ENCODE assay signal across 18 cellular contexts in genomic region chr6:155528335-155528734, GRCh38.
DNase-seq lines count a peak whose midpoint lies in the region; ATAC-seq and TF ChIP-seq lines count a peak whose summit lies in the region.
"Had no signal": no experiment of that assay in that cellular context is flagged by ENCODE, and none has a peak within 500 bp of the region (broad histone marks: within the 10 kb centered on the region; RNA-seq: fewer than 3 reads in every experiment).

No MANE protein-coding gene starts in this region.

- no peaks in the 10 kb centered on the region for H3F3A ChIP-seq in PC-3 (ENCODE audit: low read length, unreplicated experiment)

- no peak overlapping the region for H3K4me3 ChIP-seq in BLaER1 treated with 17β-estradiol and CSF1 and Interleukin-3, amounts not matched to agents 10 nM and 100 nM
- H3K4me3 ChIP-seq in PC-3 (ENCODE audit: low read length), result no peak overlapping the region
- H3K4me3 ChIP-seq: K562, vagina had no signal

- H4K20me1 ChIP-seq in BLaER1 treated with 17β-estradiol and CSF1 and Interleukin-3, amounts not matched to agents 10 nM and 100 nM, result no peaks in the 10 kb centered on the region
- H4K20me1 ChIP-seq in PC-3 (ENCODE audit: low read length), result no peaks in the 10 kb centered on the region

- CTCF ChIA-PET in PC-3 (lab: Charles Lee), result no interaction called here

- no TSS peak for BruUV-seq in PC-3 (replicated peaks; lab: Mats Ljungman, UMichigan)

- peak overlapping the region; percentile 38 to 74 (median 66); a peak in 20 of 22 replicates for H3K4me2 ChIP-seq in BLaER1 treated with 17β-estradiol and CSF1 and Interleukin-3, amounts not matched to agents 10 nM and 100 nM
- no peak overlapping the region for H3K4me2 ChIP-seq in PC-3 (ENCODE audit: low read length)

- H3K4me1 ChIP-seq in BLaER1 treated with 17β-estradiol and CSF1 and Interleukin-3, amounts not matched to agents 10 nM and 100 nM, result peaks cover 18 to 77% (median 31%) of the 10 kb centered on the region in 10 experiments
- peaks cover 32% of the 10 kb centered on the region for H3K4me1 ChIP-seq in PC-3 (ENCODE audit: insufficient read depth, low read length)
- H3K4me1 ChIP-seq: vagina had no signal

- peak overlapping the region; percentile 84 to 97 (median 91) for H3K27ac ChIP-seq in BLaER1 treated with 17β-estradiol and CSF1 and Interleukin-3, amounts not matched to agents 10 nM and 100 nM
- H3K27ac ChIP-seq in PC-3 (ENCODE audit: low read length) (peak overlapping the region; percentile 75), epithelial cell of prostate (peak overlapping the region; percentile 75)
- H3K27ac ChIP-seq: vagina had no signal

- DNase-seq in PC-3, result no peak
- DNase-seq in epithelial cell of prostate (ENCODE audit: low read depth, low spot score), result no peak
- no peak for DNase-seq in osteocyte (ENCODE audit: extremely low spot score, unreplicated experiment)
- no peak for DNase-seq in natural killer cell treated with Interleukin-12 subunit alpha and Interleukin-12 subunit beta and Interleukin-15 and Interleukin-18, amount 100 ng/mL, for 72 hours (ENCODE audit: low spot score)
- DNase-seq in NCI-H2171 treated with DMSO at 0.1 percent for 48 hours (lab: John Stamatoyannopoulos, UW), result no peak
- no peak for DNase-seq in putamen (ENCODE audit: low spot score)
- DNase-seq: activated CD4-positive, alpha-beta T cell treated with anti-CD3 and anti-CD28 coated beads for 36 hours; amygdala; Caco-2; cerebellar nuclear complex; left colon; NCI-H2081; NCI-H510A treated with DMSO at 0.1 percent for 48 hours; stimulated activated CD4-positive, alpha-beta T cell treated with anti-CD3 and anti-CD28 coated beads, Interleukin-4, amount 100 ng/mL, for 1 hour had no signal

- H3K36me3 Mint-ChIP-seq in osteocyte (ENCODE audit: unreplicated experiment), result peaks cover under 1% of the 10 kb centered on the region
- no peaks in the 10 kb centered on the region for H3K36me3 Mint-ChIP-seq in natural killer cell treated with Interleukin-12 subunit alpha and Interleukin-12 subunit beta and Interleukin-15 and Interleukin-18, amount 100 ng/mL, for 72 hours

- TF ChIP-seq CTCF in PC-3 (conservative IDR thresholded peaks at IDR 0.05; ENCODE audit: low read depth, low read length) (no peak), osteocyte (IDR thresholded peaks at IDR 0.05) (no peak)

- peaks cover 4% of the 10 kb centered on the region for H3K9me3 Mint-ChIP-seq in osteocyte (ENCODE audit: unreplicated experiment)
- H3K9me3 Mint-ChIP-seq in natural killer cell treated with Interleukin-12 subunit alpha and Interleukin-12 subunit beta and Interleukin-15 and Interleukin-18, amount 100 ng/mL, for 72 hours, result no peaks in the 10 kb centered on the region

- H3K4me3 Mint-ChIP-seq in osteocyte (ENCODE audit: unreplicated experiment), result no peak overlapping the region
- no peak overlapping the region for H3K4me3 Mint-ChIP-seq in natural killer cell treated with Interleukin-12 subunit alpha and Interleukin-12 subunit beta and Interleukin-15 and Interleukin-18, amount 100 ng/mL, for 72 hours
- H3K4me3 Mint-ChIP-seq: activated CD4-positive, alpha-beta T cell treated with anti-CD3 and anti-CD28 coated beads for 36 hours had no signal

- ATAC-seq in PC-3, result no peak
- no peak for ATAC-seq in natural killer cell treated with Interleukin-12 subunit alpha and Interleukin-12 subunit beta and Interleukin-15 and Interleukin-18, amount 100 ng/mL, for 72 hours
- no peak for ATAC-seq in HG03457 (IDR thresholded peaks at IDR 0.05; ENCODE audit: unreplicated experiment)
- ATAC-seq: activated CD4-positive, alpha-beta T cell treated with anti-CD3 and anti-CD28 coated beads for 36 hours; K562; left colon had no signal

- H3K9me3 ChIP-seq in BLaER1 treated with 17β-estradiol and CSF1 and Interleukin-3, amounts not matched to agents 10 nM and 100 nM (replicated peaks in 1 of 11), result peaks cover 3 to 35% (median 16%) of the 10 kb centered on the region in 11 experiments; a peak in 21 of 22 replicates
- no peaks in the 10 kb centered on the region for H3K9me3 ChIP-seq in PC-3 (ENCODE audit: low read length)
- H3K9me3 ChIP-seq: vagina had no signal

- no peaks in the 10 kb centered on the region for H3K27me3 ChIP-seq in BLaER1 treated with 17β-estradiol and CSF1 and Interleukin-3, amounts not matched to agents 10 nM and 100 nM
- H3K27me3 ChIP-seq in PC-3 (ENCODE audit: low read length), result no peaks in the 10 kb centered on the region
- H3K27me3 ChIP-seq: vagina had no signal

- no peaks in the 10 kb centered on the region for H3K9me2 ChIP-seq in PC-3 (replicated peaks; ENCODE audit: low read length)

- peaks cover 23% of the 10 kb centered on the region for H3K4me1 Mint-ChIP-seq in osteocyte (ENCODE audit: unreplicated experiment)
- peaks cover 5 to 8% of the 10 kb centered on the region in 2 donors for H3K4me1 Mint-ChIP-seq in natural killer cell treated with Interleukin-12 subunit alpha and Interleukin-12 subunit beta and Interleukin-15 and Interleukin-18, amount 100 ng/mL, for 72 hours (ENCODE audit: low read depth in 2 of 2)

- no peaks in the 10 kb centered on the region for H3K36me3 ChIP-seq in BLaER1 treated with 17β-estradiol and CSF1 and Interleukin-3, amounts not matched to agents 10 nM and 100 nM
- H3K36me3 ChIP-seq in PC-3 (ENCODE audit: low read depth, low read length), result no peaks in the 10 kb centered on the region
- H3K36me3 ChIP-seq: vagina had no signal

- peak overlapping the region; percentile 58 to 83 (median 72); a peak in 20 of 22 replicates for H3K9ac ChIP-seq in BLaER1 treated with 17β-estradiol and CSF1 and Interleukin-3, amounts not matched to agents 10 nM and 100 nM
- H3K9ac ChIP-seq in PC-3 (ENCODE audit: low read length), result peak overlapping the region; percentile 41

- no peaks in the 10 kb centered on the region for H3K27me3 Mint-ChIP-seq in osteocyte (ENCODE audit: unreplicated experiment)
- peaks cover 0 to 7% of the 10 kb centered on the region in 2 donors for H3K27me3 Mint-ChIP-seq in natural killer cell treated with Interleukin-12 subunit alpha and Interleukin-12 subunit beta and Interleukin-15 and Interleukin-18, amount 100 ng/mL, for 72 hours
- H3K27me3 Mint-ChIP-seq: activated CD4-positive, alpha-beta T cell treated with anti-CD3 and anti-CD28 coated beads for 36 hours had no signal

- peak overlapping the region; percentile 73 for H3K27ac Mint-ChIP-seq in osteocyte (ENCODE audit: unreplicated experiment)
- H3K27ac Mint-ChIP-seq in natural killer cell treated with Interleukin-12 subunit alpha and Interleukin-12 subunit beta and Interleukin-15 and Interleukin-18, amount 100 ng/mL, for 72 hours, result no peak overlapping the region
- H3K27ac Mint-ChIP-seq: activated CD4-positive, alpha-beta T cell treated with anti-CD3 and anti-CD28 coated beads for 36 hours had no signal

- H2AFZ ChIP-seq in PC-3 (ENCODE audit: low read length), result no peak overlapping the region

- no peaks in the 10 kb centered on the region for H3K79me2 ChIP-seq in PC-3 (ENCODE audit: low read length)

- intact Hi-C loops in PC-3 (cut with micrococcal nuclease), result no loop called here

- POLR2A ChIA-PET in PC-3 (lab: Charles Lee; ENCODE audit: unreplicated experiment), result no interaction called here
